Comparison of ENCODE assay signal across 28 cellular contexts in the genomic region with DNA sequence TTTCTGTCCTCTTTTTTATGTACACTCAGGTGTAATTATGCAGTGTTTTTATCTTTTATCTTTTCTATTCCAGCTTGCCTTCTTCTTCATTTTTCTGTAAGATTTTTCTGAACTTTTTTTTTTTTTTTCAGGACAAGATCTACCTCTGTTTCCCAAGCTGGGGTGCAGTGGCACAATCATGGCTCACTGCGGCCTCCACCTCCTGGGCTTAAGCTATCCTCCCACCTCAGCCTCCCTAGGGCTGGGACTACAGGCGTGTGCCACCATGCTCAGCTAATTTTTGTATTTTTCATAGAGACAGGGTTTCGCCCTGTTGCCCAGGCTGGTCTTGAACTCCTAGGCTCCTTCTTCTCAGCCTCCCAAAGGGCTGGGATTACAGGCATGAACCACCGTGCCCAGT.
"Had no signal": no experiment of that assay in that cellular context is flagged by ENCODE, and none has a peak within 500 bp of the region (broad histone marks: within the 10 kb centered on the region; RNA-seq: fewer than 3 reads in every experiment).

No MANE protein-coding gene starts in this region.

- DNase-seq: natural killer cell; occipital lobe; ovary; psoas muscle; right cardiac atrium; right lobe of liver; sigmoid colon; small intestine; stimulated activated CD4-positive, alpha-beta T cell treated with anti-CD3 and anti-CD28 coated beads, Interleukin-15, amount 100 ng/mL, for 24 hours; stimulated activated CD4-positive, alpha-beta T cell treated with anti-CD3 and anti-CD28 coated beads, Interleukin-2, amount 100 ng/mL, for 24 hours; stimulated activated CD4-positive, alpha-beta T cell treated with anti-CD3 and anti-CD28 coated beads, Interleukin-2, amount 100 ng/mL, for 48 hours; stimulated activated CD4-positive, alpha-beta T cell treated with anti-CD3 and anti-CD28 coated beads, Interleukin-4, amount 100 ng/mL, for 24 hours; stimulated activated naive B cell treated with anti-CD40 and anti-IgM and Interleukin-4, amounts not matched to agents 10 μg/mL and 1 μg/mL and 100 μg/mL, for 72 hours; stimulated activated naive CD4-positive, alpha-beta T cell treated with Interleukin-2 at 50 U/mL for 16 hours; substantia nigra; testis; tibial artery; transverse colon; upper lobe of left lung had no signal

- H3K4me2 ChIP-seq: neural progenitor cell had no signal

- H3K9ac ChIP-seq: neural progenitor cell, parathyroid adenoma had no signal

- H2AFZ ChIP-seq: neural progenitor cell, parathyroid adenoma had no signal

- H3K36me3 ChIP-seq: neural progenitor cell, ovary, right lobe of liver, sigmoid colon, suprapubic skin, tibial artery, transverse colon, upper lobe of left lung, vagina had no signal

- H3K4me3 Mint-ChIP-seq: natural killer cell; nephron; neural progenitor cell; stimulated activated effector memory CD8-positive, alpha-beta T cell treated with anti-CD3 and anti-CD28 coated beads, Interleukin-12 subunit alpha, Interleukin-12 subunit beta, amount 100 ng/mL, for 72 hours; stimulated activated naive B cell treated with anti-CD40 and anti-IgM and Interleukin-4, amounts not matched to agents 10 μg/mL and 1 μg/mL and 100 μg/mL, for 72 hours; stimulated activated naive CD8-positive, alpha-beta T cell treated with anti-CD3 and anti-CD28 coated beads, Interleukin-15, Interleukin-2, amounts not matched to agents 100 ng/mL and 50 ng/mL, for 24 hours had no signal

- FAIRE-seq: small intestine, urothelium cell line had no signal

- H3K9me3 ChIP-seq: ovary, psoas muscle, right lobe of liver, sigmoid colon, suprapubic skin, testis, tibial artery, transverse colon, upper lobe of left lung, vagina had no signal

- H3K9me3 Mint-ChIP-seq: natural killer cell; nephron; stimulated activated effector memory CD8-positive, alpha-beta T cell treated with anti-CD3 and anti-CD28 coated beads, Interleukin-12 subunit alpha, Interleukin-12 subunit beta, amount 100 ng/mL, for 72 hours; stimulated activated naive B cell treated with anti-CD40 and anti-IgM and Interleukin-4, amounts not matched to agents 10 μg/mL and 1 μg/mL and 100 μg/mL, for 72 hours; stimulated activated naive CD8-positive, alpha-beta T cell treated with anti-CD3 and anti-CD28 coated beads, Interleukin-15, Interleukin-2, amounts not matched to agents 100 ng/mL and 50 ng/mL, for 24 hours had no signal

- H3K4me3 ChIP-seq: neural progenitor cell, ovary, psoas muscle, right lobe of liver, sigmoid colon, suprapubic skin, testis, tibial artery, transverse colon, upper lobe of left lung, vagina had no signal

- H3K36me3 Mint-ChIP-seq: natural killer cell; neural progenitor cell; stimulated activated effector memory CD8-positive, alpha-beta T cell treated with anti-CD3 and anti-CD28 coated beads, Interleukin-12 subunit alpha, Interleukin-12 subunit beta, amount 100 ng/mL, for 72 hours; stimulated activated naive B cell treated with anti-CD40 and anti-IgM and Interleukin-4, amounts not matched to agents 10 μg/mL and 1 μg/mL and 100 μg/mL, for 72 hours had no signal

- H3K4me1 ChIP-seq: parathyroid adenoma, psoas muscle, right lobe of liver, testis had no signal

- H3K27ac ChIP-seq: neural progenitor cell, ovary, parathyroid adenoma, psoas muscle, right lobe of liver, sigmoid colon, suprapubic skin, testis, transverse colon, upper lobe of left lung, vagina had no signal

- H3K27me3 ChIP-seq: neural progenitor cell, ovary, right lobe of liver, sigmoid colon, suprapubic skin, testis, tibial artery, transverse colon, upper lobe of left lung, vagina had no signal

- H3K79me2 ChIP-seq: parathyroid adenoma had no signal

- ATAC-seq: natural killer cell; psoas muscle; right cardiac atrium; right lobe of liver; stimulated activated effector memory CD8-positive, alpha-beta T cell treated with anti-CD3 and anti-CD28 coated beads, Interleukin-12 subunit alpha, Interleukin-12 subunit beta, amount 100 ng/mL, for 72 hours; stimulated activated naive B cell treated with anti-CD40 and anti-IgM and Interleukin-4, amounts not matched to agents 10 μg/mL and 1 μg/mL and 100 μg/mL, for 72 hours had no signal

- H3K27ac Mint-ChIP-seq: natural killer cell; nephron; neural progenitor cell; progenitor cell of endocrine pancreas; stimulated activated effector memory CD8-positive, alpha-beta T cell treated with anti-CD3 and anti-CD28 coated beads, Interleukin-12 subunit alpha, Interleukin-12 subunit beta, amount 100 ng/mL, for 72 hours; stimulated activated naive B cell treated with anti-CD40 and anti-IgM and Interleukin-4, amounts not matched to agents 10 μg/mL and 1 μg/mL and 100 μg/mL, for 72 hours; stimulated activated naive CD8-positive, alpha-beta T cell treated with anti-CD3 and anti-CD28 coated beads, Interleukin-15, Interleukin-2, amounts not matched to agents 100 ng/mL and 50 ng/mL, for 24 hours had no signal

- H3K27me3 Mint-ChIP-seq: progenitor cell of endocrine pancreas; stimulated activated naive B cell treated with anti-CD40 and anti-IgM and Interleukin-4, amounts not matched to agents 10 μg/mL and 1 μg/mL and 100 μg/mL, for 72 hours; stimulated activated naive CD8-positive, alpha-beta T cell treated with anti-CD3 and anti-CD28 coated beads, Interleukin-15, Interleukin-2, amounts not matched to agents 100 ng/mL and 50 ng/mL, for 24 hours had no signal

- H3K4me1 Mint-ChIP-seq: natural killer cell; stimulated activated effector memory CD8-positive, alpha-beta T cell treated with anti-CD3 and anti-CD28 coated beads, Interleukin-12 subunit alpha, Interleukin-12 subunit beta, amount 100 ng/mL, for 72 hours had no signal
